In genomic region chr20:58715709-58716475, GRCh38 we compare ENCODE assay signal across 12 cellular contexts. TPM values are rescaled to one million over a fixed set of nuclear protein-coding genes. Genes with fewer than 3 reads are reported as not detected.
DNase-seq lines count a peak whose midpoint lies in the region; ATAC-seq and TF ChIP-seq lines count a peak whose summit lies in the region.
"Had no signal": no experiment of that assay in that cellular context is flagged by ENCODE, and none has a peak within 500 bp of the region (broad histone marks: within the 10 kb centered on the region; RNA-seq: fewer than 3 reads in every experiment).

No MANE protein-coding gene starts in this region.

- H3K4me3 ChIP-seq in right lobe of liver (no peak overlapping the region), upper lobe of right lung (no peak overlapping the region)

- TF ChIP-seq POLR2A in right lobe of liver (IDR thresholded peaks at IDR 0.05): no peak

- DNase-seq in Right ventricle myocardium superior (peak; percentile 30), Right ventricle myocardium inferior (ENCODE audit: missing footprints) (no peak), SK-N-DZ (ENCODE audit: low spot score) (peak; percentile 10), right lobe of liver (peak in 2 of 3 donors; percentile 38 to 40), upper lobe of right lung (peak; percentile 59), anterior cingulate cortex (lab: John Stamatoyannopoulos, UW) (no peak), NAMALWA (ENCODE audit: low spot score) (no peak)
- DNase-seq: activated gamma-delta T cell, NCI-H1694, NCI-H526 treated with DMSO at 0.1 percent for 48 hours had no signal

- ATAC-seq in Right ventricle myocardium superior (ENCODE audit: poor library complexity) (no peak), Right ventricle myocardium inferior (no peak), right lobe of liver (no peak), upper lobe of right lung (no peak), HG03457 (IDR thresholded peaks at IDR 0.05; ENCODE audit: unreplicated experiment) (no peak)

- H3K9me3 ChIP-seq in right lobe of liver (no peaks in the 10 kb centered on the region), upper lobe of right lung (no peaks in the 10 kb centered on the region)

- 60% methylated on average over 3 of the region's 19 CpGs for whole genome bisulfite sequencing in right lobe of liver (ENCODE audit: insufficient coverage, low coverage, low lambda C conversion rate, missing lambda C conversion rate)

- H3K27ac ChIP-seq in right lobe of liver (no peak overlapping the region), upper lobe of right lung (no peak overlapping the region)
- H3K27ac ChIP-seq: VCaP had no signal

- TF ChIP-seq CTCF in right lobe of liver (IDR thresholded peaks at IDR 0.05): no peak
- no peak for TF ChIP-seq CTCF in upper lobe of right lung (IDR thresholded peaks at IDR 0.05)

- H3K27me3 ChIP-seq in right lobe of liver (no peaks in the 10 kb centered on the region), upper lobe of right lung (peaks cover 9% of the 10 kb centered on the region)

- H3K36me3 ChIP-seq in right lobe of liver (no peaks in the 10 kb centered on the region), upper lobe of right lung (no peaks in the 10 kb centered on the region)

- H3K4me1 ChIP-seq in right lobe of liver (no peaks in the 10 kb centered on the region), upper lobe of right lung (no peaks in the 10 kb centered on the region)

- intact Hi-C loops in Right ventricle myocardium superior (cut with DNase I) (no loop called here), Right ventricle myocardium inferior (cut with DNase I) (no loop called here), right lobe of liver (cut with DNase I) (no loop called here), upper lobe of right lung (cut with DNase I) (no loop called here)

RNA-seq across cellular contexts. Expression of gene NPEPL1, which starts 23.3 kb away (rescaled TPM):
- total RNA-seq in Right ventricle myocardium superior (24.4 TPM), Right ventricle myocardium inferior (23.3 TPM), right lobe of liver (10 to 100 TPM in 5 of 6 experiments, 1 to 10 TPM in 1; 7.7 to 13.9 (median 10.1) TPM), upper lobe of right lung (41.6 TPM)
- polyA plus RNA-seq in SK-N-DZ (2014; cell fraction: cytosol; rRNA removed): 1.6 and 4.8 TPM in 2 replicates
- 111 and 125 TPM in 2 replicates for polyA plus RNA-seq in SK-N-DZ (2014; cell fraction: nucleus; rRNA removed)

Comparison
In these comparisons a context has a peak if more than half of its experiments do, and no peak if none do; other contexts are left out.
1. DNase-seq: peak in Right ventricle myocardium superior (single experiment), SK-N-DZ (single experiment), right lobe of liver (2 of 3) and upper lobe of right lung (single experiment); none in Right ventricle myocardium inferior (single experiment), anterior cingulate cortex (0 of 58) and NAMALWA (single experiment).